In genomic region chr22:47386812-47387510, GRCh38 we compare ENCODE assay signal across 27 cellular contexts.
DNase-seq lines count a peak whose midpoint lies in the region; ATAC-seq and TF ChIP-seq lines count a peak whose summit lies in the region.
"Had no signal": no experiment of that assay in that cellular context is flagged by ENCODE, and none has a peak within 500 bp of the region (broad histone marks: within the 10 kb centered on the region; RNA-seq: fewer than 3 reads in every experiment).

No MANE protein-coding gene starts in this region.

- ATAC-seq in Right ventricle myocardium inferior: no peak
- no peak for ATAC-seq in RWPE2 (ENCODE audit: low read depth)
- no peak for ATAC-seq in upper lobe of right lung
- ATAC-seq in GM18861 (IDR thresholded peaks at IDR 0.05; ENCODE audit: unreplicated experiment): no peak
- ATAC-seq in HG03565 (IDR thresholded peaks at IDR 0.05; ENCODE audit: unreplicated experiment): no peak

- H3K9me3 ChIP-seq in RWPE2 (ENCODE audit: severe bottlenecking) (no peaks in the 10 kb centered on the region), upper lobe of right lung (no peaks in the 10 kb centered on the region)
- H3K9me3 ChIP-seq: BE2C had no signal

- H3K27ac ChIP-seq in RWPE2 (ENCODE audit: poor library complexity, severe bottlenecking): no peak overlapping the region
- no peak overlapping the region for H3K27ac ChIP-seq in upper lobe of right lung
- H3K27ac ChIP-seq: 22Rv1, GM23248, HL-60, PC-9, RWPE1, SK-N-MC had no signal

- H3K36me3 ChIP-seq in RWPE2 (ENCODE audit: low read depth) (no peaks in the 10 kb centered on the region), upper lobe of right lung (no peaks in the 10 kb centered on the region)
- H3K36me3 ChIP-seq: BE2C had no signal

- TF ChIP-seq CTCF in RWPE2 (IDR thresholded peaks at IDR 0.05; ENCODE audit: poor library complexity, severe bottlenecking) (no peak), upper lobe of right lung (IDR thresholded peaks at IDR 0.05) (no peak)

- intact Hi-C loops in Right ventricle myocardium inferior (cut with DNase I) (no loop called here), cardiac septum (cut with DNase I) (no loop called here), upper lobe of right lung (cut with DNase I) (no loop called here)

- DNase-seq in Right ventricle myocardium inferior (ENCODE audit: missing footprints): peak; percentile 56
- no peak for DNase-seq in cardiac septum (ENCODE audit: low spot score)
- DNase-seq in RWPE2 (ENCODE audit: low spot score): peak; percentile 19
- DNase-seq in myocyte (ENCODE audit: low read depth): peak; percentile 76
- DNase-seq in upper lobe of right lung: peak; percentile 49
- DNase-seq in NCI-H510A treated with DMSO at 0.1 percent for 48 hours (lab: John Stamatoyannopoulos, UW): no peak
- DNase-seq: ACHN, BE2C, Calu3, DND-41, GM23248, H7, NCI-H1092, NCI-H1436, NCI-H187, NCI-H2081 treated with DMSO at 0.1 percent for 48 hours, NCI-H2171, NCI-H345, NCI-H526, PC-9, SIG-M5 had no signal

- H3K27me3 ChIP-seq in RWPE2 (ENCODE audit: insufficient read depth, poor library complexity, severe bottlenecking) (no peaks in the 10 kb centered on the region), upper lobe of right lung (peaks cover 4% of the 10 kb centered on the region)
- H3K27me3 ChIP-seq: BE2C had no signal

- H3K4me3 ChIP-seq in RWPE2 (ENCODE audit: severe bottlenecking) (no peak overlapping the region), upper lobe of right lung (no peak overlapping the region)
- H3K4me3 ChIP-seq: GM23248, PC-9, SK-N-MC had no signal

- H3K4me1 ChIP-seq in RWPE2 (ENCODE audit: insufficient read depth, poor library complexity, severe bottlenecking) (no peaks in the 10 kb centered on the region), upper lobe of right lung (no peaks in the 10 kb centered on the region)
- H3K4me1 ChIP-seq: BE2C had no signal

Comparison
In these comparisons a context has a peak if more than half of its experiments do, and no peak if none do; other contexts are left out.
1. DNase-seq: peak in Right ventricle myocardium inferior (single experiment), RWPE2 (single experiment), myocyte (single experiment) and upper lobe of right lung (single experiment); none in cardiac septum (single experiment) and NCI-H510A treated with DMSO at 0.1 percent for 48 hours (single experiment).